19 cellular contexts compared by ENCODE assay signal in genomic region chr9:137823986-137824771, GRCh38. TPM values are rescaled to one million over a fixed set of nuclear protein-coding genes. Genes with fewer than 3 reads are reported as not detected.
DNase-seq lines count a peak whose midpoint lies in the region; ATAC-seq, FAIRE-seq and TF ChIP-seq lines count a peak whose summit lies in the region.
"Had no signal": no experiment of that assay in that cellular context is flagged by ENCODE, and none has a peak within 500 bp of the region (broad histone marks: within the 10 kb centered on the region; RNA-seq: fewer than 3 reads in every experiment).

No MANE protein-coding gene starts in this region.

- H3K9me3 ChIP-seq in A549: peaks cover 14% of the 10 kb centered on the region; the same call in 1 of the 3 replicates
- no peaks in the 10 kb centered on the region for H3K9me3 ChIP-seq in CD4-positive, CD25-positive, alpha-beta regulatory T cell (ENCODE audit: control insufficient read depth in 2 of 2, low read length in 2 of 2)
- peaks cover 0 to 4% of the 10 kb centered on the region in 2 donors for H3K9me3 ChIP-seq in uterus
- H3K9me3 ChIP-seq: HAP-1 had no signal

- peaks cover 0 to 10% (median 7%) of the 10 kb centered on the region in 4 donors for H3K4me1 Mint-ChIP-seq in CD4-positive, CD25-positive, alpha-beta regulatory T cell

- H3K27ac ChIP-seq in A549 (no peak overlapping the region), angular gyrus (ENCODE audit: low read depth, low read length) (peak overlapping the region; percentile 44), uterus (no peak overlapping the region)
- no peak overlapping the region for H3K27ac ChIP-seq in CD4-positive, CD25-positive, alpha-beta regulatory T cell (ENCODE audit: insufficient read depth, low read length, poor library complexity, severe bottlenecking)

- TF ChIP-seq POLR2A in A549 (IDR thresholded peaks at IDR 0.05; ENCODE audit: low read length): no peak
- no peak for TF ChIP-seq POLR2A in uterus (IDR thresholded peaks at IDR 0.05)

- peaks cover 54% of the 10 kb centered on the region for H3K36me3 ChIP-seq in CD4-positive, CD25-positive, alpha-beta regulatory T cell (ENCODE audit: control insufficient read depth, insufficient read depth, low read length)
- H3K36me3 ChIP-seq in uterus: no peaks in the 10 kb centered on the region

- no peak for TF ChIP-seq RAD21 in A549 (conservative IDR thresholded peaks at IDR 0.05 in 1 of 2, IDR thresholded peaks at IDR 0.05 in 1 of 2)

- POLR2A ChIA-PET in A549 (lab: Yijun Ruan, JAX): no interaction called here

- H3K4me2 ChIP-seq in A549: no peak overlapping the region

- CTCF ChIA-PET in A549 (lab: Yijun Ruan, JAX): interaction anchor here (0.6 to 1.3 kb wide), 4 partner anchors 10 to 36 kb away, joined by 3 read pairs; no protein-coding TSS in a partner anchor

- DNase-seq in A549 (ENCODE audit: low read depth in 1 of 2, low spot score in 1 of 2) (no peak), left lobe of liver (ENCODE audit: low spot score) (no peak), uterus (no peak)
- DNase-seq in CD4-positive, CD25-positive, alpha-beta regulatory T cell: no peak
- no peak for DNase-seq in stimulated activated CD4-positive, alpha-beta T cell treated with anti-CD3 and anti-CD28 coated beads, Interleukin-4, amount 100 ng/mL, for 1 hour
- DNase-seq: Calu3; CD4-positive, alpha-beta T cell; DMS53; NCI-H1105 treated with DMSO at 0.1 percent for 48 hours; NCI-H1694 treated with DMSO at 0.1 percent for 48 hours; NCI-H446 treated with DMSO at 0.1 percent for 48 hours; NK-92 treated with Interleukin-12 subunit alpha and Interleukin-12 subunit beta, amount 100 ng/mL, for 24 hours; SHP77 treated with DMSO at 0.1 percent for 48 hours had no signal

- no peak overlapping the region for H3K4me3 Mint-ChIP-seq in CD4-positive, CD25-positive, alpha-beta regulatory T cell
- H3K4me3 Mint-ChIP-seq: CD4-positive, alpha-beta T cell had no signal

- H3K27ac Mint-ChIP-seq in CD4-positive, CD25-positive, alpha-beta regulatory T cell: peak overlapping the region in 2 of 3 donors; percentile 37 to 51
- H3K27ac Mint-ChIP-seq: CD4-positive, alpha-beta T cell had no signal

- H3K36me3 Mint-ChIP-seq in CD4-positive, CD25-positive, alpha-beta regulatory T cell: peaks cover 57% of the 10 kb centered on the region

- 92% methylated on average over 10 of the region's 10 CpGs for WGBS in A549 (ENCODE audit: missing lambda C conversion rate)

- peaks cover 0 to 4% (median 0%) of the 10 kb centered on the region in 7 donors for H3K9me3 Mint-ChIP-seq in CD4-positive, CD25-positive, alpha-beta regulatory T cell
- H3K9me3 Mint-ChIP-seq: CD4-positive, alpha-beta T cell had no signal

- intact Hi-C loops in uterus (cut with DNase I; ENCODE audit: low total_unique reads): no loop called here

- no peak for FAIRE-seq in A549 (lab: Jason Lieb, UNC)

- H3K4me3 ChIP-seq in A549 (no peak overlapping the region), uterus (no peak overlapping the region)
- H3K4me3 ChIP-seq in CD4-positive, CD25-positive, alpha-beta regulatory T cell (ENCODE audit: low read depth, low read length): no peak overlapping the region
- H3K4me3 ChIP-seq: HAP-1 had no signal

- H3K4me1 ChIP-seq in A549: no peaks in the 10 kb centered on the region
- H3K4me1 ChIP-seq in CD4-positive, CD25-positive, alpha-beta regulatory T cell (ENCODE audit: control insufficient read depth, insufficient read depth, low read length, poor library complexity, severe bottlenecking): no peaks in the 10 kb centered on the region
- H3K4me1 ChIP-seq in uterus: no peaks in the 10 kb centered on the region
- H3K4me1 ChIP-seq: HAP-1 had no signal

- TF ChIP-seq CTCF in A549 (IDR thresholded peaks at IDR 0.05) (no peak), uterus (IDR thresholded peaks at IDR 0.05) (no peak)

- no peaks in the 10 kb centered on the region for H3K27me3 ChIP-seq in CD4-positive, CD25-positive, alpha-beta regulatory T cell (ENCODE audit: control insufficient read depth, insufficient read depth, low read length)
- H3K27me3 ChIP-seq in uterus: no peaks in the 10 kb centered on the region

- ATAC-seq in A549 (no peak), left lobe of liver (peak; percentile 11), GM21360 (IDR thresholded peaks at IDR 0.05; ENCODE audit: unreplicated experiment) (no peak)
- ATAC-seq in CD4-positive, CD25-positive, alpha-beta regulatory T cell (ENCODE audit: low read depth in 2 of 2): no peak

- no peaks in the 10 kb centered on the region for H3K27me3 Mint-ChIP-seq in CD4-positive, CD25-positive, alpha-beta regulatory T cell
- H3K27me3 Mint-ChIP-seq: CD4-positive, alpha-beta T cell had no signal

- no peak for TF ChIP-seq EP300 in A549 (IDR thresholded peaks at IDR 0.05)

TF ChIP-seq in A549, 52 proteins besides CTCF, POLR2A, EP300 and RAD21:
- TF ChIP-seq PBX3 (IDR thresholded peaks at IDR 0.05) (no peak), MAX (IDR thresholded peaks at IDR 0.05) (no peak), JUNB (IDR thresholded peaks at IDR 0.05) (no peak), MAFK (IDR thresholded peaks at IDR 0.05; ENCODE audit: partially characterized antibody) (peak; percentile 87)

RNA-seq across cellular contexts. Expression of gene CACNA1B, which starts 53.4 kb away (rescaled TPM):
- polyA plus RNA-seq in A549 (2011; rRNA removed) (0.06 and 0.08 TPM in 2 replicates), A549 (2017; fragmentation: RNase III; extraction: RNeasy Plus Mini Kit Qiagen cat#74134 plus additional on column Dnase treatment) (0.01 to 0.03 TPM (median 0.03 TPM) in 3 replicates)
- polyA plus RNA-seq in A549 (2012; cell fraction: cytosol; rRNA removed): 0.03 TPM in 2 replicates
- polyA plus RNA-seq in A549 (2012; cell fraction: nucleus; rRNA removed): 0.15 and 0.19 TPM in 2 replicates
- 0.19 and 1.1 TPM in 2 replicates for polyA minus RNA-seq in A549 (2011; rRNA and poly(A)+ RNA removed)
- total RNA-seq in CD4-positive, CD25-positive, alpha-beta regulatory T cell: not detected
- not detected for polyA plus RNA-seq in CD4-positive, CD25-positive, alpha-beta regulatory T cell
- total RNA-seq in left lobe of liver (not detected), uterus (under 1 TPM in 2 of 4 donors, not detected in 2; 0.12 to 0.97 TPM)
- total RNA-seq: Calu3; CD4-positive, alpha-beta T cell; LHCN-M2; OCI-LY7; RPMI7951 had no signal
